ENCODE assay signal across 4 cellular contexts in the genomic region with DNA sequence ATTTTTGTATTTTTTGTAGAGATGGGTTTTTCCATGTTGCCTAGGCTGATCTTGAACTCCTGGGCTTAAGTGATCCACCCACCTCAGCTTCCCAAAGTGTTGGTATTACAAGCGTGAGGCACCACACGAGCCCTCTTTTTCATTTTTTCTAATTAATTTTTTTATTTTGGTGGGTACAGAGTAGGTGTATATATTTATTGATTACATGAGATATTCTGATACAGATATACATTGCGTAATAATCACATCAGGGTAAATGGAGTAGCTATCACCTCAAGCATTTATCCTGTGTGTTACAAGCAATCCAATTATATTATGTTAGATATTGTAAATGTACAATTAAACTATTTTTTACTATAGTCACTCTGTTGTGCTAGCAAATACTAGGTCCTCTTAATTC.
A peak's percentile ranks its signal among the peaks of the same experiment; 100 is the strongest.
TF ChIP-seq lines count a peak whose summit lies in the region.

No MANE protein-coding gene starts in this region.

TF ChIP-seq in HepG2, 621 proteins besides CTCF, POLR2A, EP300 and RAD21:
- TF ChIP-seq CEBPB (IDR thresholded peaks at IDR 0.05; ENCODE audit: borderline replicate concordance, low read depth, low read length) = peak; percentile 65; the same call in 1 of the 2 replicates
- no peak for TF ChIP-seq FOXO1 (CRISPR knock-in tag; IDR thresholded peaks at IDR 0.05)
- TF ChIP-seq, protein P1, sequence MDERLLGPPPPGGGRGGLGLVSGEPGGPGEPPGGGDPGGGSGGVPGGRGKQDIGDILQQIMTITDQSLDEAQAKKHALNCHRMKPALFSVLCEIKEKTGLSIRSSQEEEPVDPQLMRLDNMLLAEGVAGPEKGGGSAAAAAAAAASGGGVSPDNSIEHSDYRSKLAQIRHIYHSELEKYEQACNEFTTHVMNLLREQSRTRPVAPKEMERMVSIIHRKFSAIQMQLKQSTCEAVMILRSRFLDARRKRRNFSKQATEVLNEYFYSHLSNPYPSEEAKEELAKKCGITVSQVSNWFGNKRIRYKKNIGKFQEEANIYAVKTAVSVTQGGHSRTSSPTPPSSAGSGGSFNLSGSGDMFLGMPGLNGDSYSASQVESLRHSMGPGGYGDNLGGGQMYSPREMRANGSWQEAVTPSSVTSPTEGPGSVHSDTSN (CRISPR knock-in tag; IDR thresholded peaks at IDR 0.05) = no peak

TF ChIP-seq in IMR-90, 13 proteins besides CTCF, POLR2A, EP300 and RAD21:
- TF ChIP-seq BHLHE40 (IDR thresholded peaks at IDR 0.05; ENCODE audit: low read depth, low read length) = no peak
- TF ChIP-seq CEBPB (IDR thresholded peaks at IDR 0.05; ENCODE audit: low read depth, low read length) = peak; percentile 81

TF ChIP-seq in K562, 482 proteins besides CTCF, POLR2A, EP300 and RAD21:
- TF ChIP-seq ZNF217 (CRISPR knock-in tag; IDR thresholded peaks at IDR 0.05) = no peak
- TF ChIP-seq CEBPB (tag; IDR thresholded peaks at IDR 0.05) = peak; percentile 58
- no peak for TF ChIP-seq JUND (IDR thresholded peaks at IDR 0.05; ENCODE audit: borderline replicate concordance, low read depth, low read length)
- TF ChIP-seq JUND (tag; IDR thresholded peaks at IDR 0.05; ENCODE audit: borderline replicate concordance, low read depth, low read length) = no peak
- no peak for TF ChIP-seq PHF20 (IDR thresholded peaks at IDR 0.05; ENCODE audit: partially characterized antibody)
- no peak for TF ChIP-seq CEBPG (CRISPR knock-in tag; IDR thresholded peaks at IDR 0.05)
- TF ChIP-seq CEBPG (tag; conservative IDR thresholded peaks at IDR 0.05 in 1 of 2, IDR thresholded peaks at IDR 0.05 in 1 of 2) = peak in 1 of 2 experiments; percentile 89; a peak in 2 of 4 replicates
- TF ChIP-seq KAT8 (IDR thresholded peaks at IDR 0.05; ENCODE audit: low read depth) = no peak
- TF ChIP-seq NFIC (IDR thresholded peaks at IDR 0.05) = no peak
- TF ChIP-seq, protein P2, sequence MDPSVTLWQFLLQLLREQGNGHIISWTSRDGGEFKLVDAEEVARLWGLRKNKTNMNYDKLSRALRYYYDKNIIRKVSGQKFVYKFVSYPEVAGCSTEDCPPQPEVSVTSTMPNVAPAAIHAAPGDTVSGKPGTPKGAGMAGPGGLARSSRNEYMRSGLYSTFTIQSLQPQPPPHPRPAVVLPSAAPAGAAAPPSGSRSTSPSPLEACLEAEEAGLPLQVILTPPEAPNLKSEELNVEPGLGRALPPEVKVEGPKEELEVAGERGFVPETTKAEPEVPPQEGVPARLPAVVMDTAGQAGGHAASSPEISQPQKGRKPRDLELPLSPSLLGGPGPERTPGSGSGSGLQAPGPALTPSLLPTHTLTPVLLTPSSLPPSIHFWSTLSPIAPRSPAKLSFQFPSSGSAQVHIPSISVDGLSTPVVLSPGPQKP (CRISPR knock-in tag; IDR thresholded peaks at IDR 0.05) = no peak

TF ChIP-seq in H1, 55 proteins besides CTCF, POLR2A, EP300 and RAD21:
- TF ChIP-seq CEBPB (IDR thresholded peaks at IDR 0.05; ENCODE audit: low read depth, low read length) (peak; percentile 64; the same call in 1 of the 2 replicates), GTF2F1 (IDR thresholded peaks at IDR 0.05; ENCODE audit: borderline replicate concordance, low read depth, low read length) (no peak), CHD2 (IDR thresholded peaks at IDR 0.05; ENCODE audit: low read length) (no peak), SP1 (IDR thresholded peaks at IDR 0.05; ENCODE audit: low read depth, low read length) (no peak)
